15 cellular contexts compared by ENCODE assay signal in genomic region chr2:127050803-127051115, GRCh38. TPM values are rescaled to one million over a fixed set of nuclear protein-coding genes. Genes with fewer than 3 reads are reported as not detected.
A peak's percentile ranks its signal among the peaks of the same experiment; 100 is the strongest.
DNase-seq lines count a peak whose midpoint lies in the region; ATAC-seq and TF ChIP-seq lines count a peak whose summit lies in the region.
"Had no signal": no experiment of that assay in that cellular context is flagged by ENCODE, and none has a peak within 500 bp of the region (broad histone marks: within the 10 kb centered on the region; RNA-seq: fewer than 3 reads in every experiment).

No MANE protein-coding gene starts in this region.

- ATAC-seq in CD8-positive, alpha-beta T cell, result no peak
- no peak for ATAC-seq in sciatic nerve

- peak overlapping the region; percentile 45 for H3K27ac Mint-ChIP-seq in CD8-positive, alpha-beta T cell
- no peak overlapping the region for H3K27ac Mint-ChIP-seq in chondrocyte (ENCODE audit: unreplicated experiment)
- H3K27ac Mint-ChIP-seq: activated naive CD4-positive, alpha-beta T cell treated with anti-CD3 and anti-CD28 coated beads for 36 hours had no signal

- POLR2A ChIA-PET in CD8-positive, alpha-beta T cell (lab: Charles Lee), result no interaction called here
- POLR2A ChIA-PET in GM10248 (lab: Yijun Ruan, JAX), result no interaction called here

- H3K4me1 ChIP-seq in BE2C, result no peaks in the 10 kb centered on the region
- peaks cover 6% of the 10 kb centered on the region for H3K4me1 ChIP-seq in CD8-positive, alpha-beta T cell (ENCODE audit: insufficient read depth, low read length)
- H3K4me1 ChIP-seq: prostate gland had no signal

- H3K36me3 Mint-ChIP-seq in CD8-positive, alpha-beta T cell, result peaks cover 45% of the 10 kb centered on the region
- H3K36me3 Mint-ChIP-seq in chondrocyte (ENCODE audit: low read depth), result peaks cover 6% of the 10 kb centered on the region

- DNase-seq in BE2C (peak; percentile 1), chondrocyte (ENCODE audit: low spot score) (peak; percentile 77), sciatic nerve (ENCODE audit: low spot score) (peak; percentile 58), GM10248 (ENCODE audit: extremely low spot score) (no peak), UCSD-AML1 (lab: John Stamatoyannopoulos, UW; ENCODE audit: unreplicated experiment) (no peak), NCI-H524 (lab: John Stamatoyannopoulos, UW) (no peak)
- DNase-seq in CD8-positive, alpha-beta T cell, result no peak
- DNase-seq: NCI-H1092, NCI-H187 had no signal

- no peaks in the 10 kb centered on the region for H3K27me3 Mint-ChIP-seq in CD8-positive, alpha-beta T cell (ENCODE audit: low read depth)
- H3K27me3 Mint-ChIP-seq in chondrocyte (ENCODE audit: low read depth), result no peaks in the 10 kb centered on the region
- H3K27me3 Mint-ChIP-seq: CD4-positive, alpha-beta memory T cell had no signal

- H3K27me3 ChIP-seq in BE2C, result no peaks in the 10 kb centered on the region
- H3K27me3 ChIP-seq in CD8-positive, alpha-beta T cell (ENCODE audit: insufficient read depth, low read length), result no peaks in the 10 kb centered on the region
- H3K27me3 ChIP-seq: cardiac muscle cell had no signal

- CTCF ChIA-PET in CD8-positive, alpha-beta T cell (lab: Charles Lee), result interaction anchor here (1.0 to 3.4 kb wide), 11 partner anchors 9 to 424 kb away, joined by 3 to 9 read pairs (median 4); no protein-coding TSS in a partner anchor
- CTCF ChIA-PET in GM10248 (lab: Yijun Ruan, JAX), result interaction anchor here (0.9 to 2.5 kb wide), 11 partner anchors 11 to 269 kb away, joined by 3 to 27 read pairs (median 4); no protein-coding TSS in a partner anchor

- H3K4me3 ChIP-seq in BE2C (ENCODE audit: low read depth, low read length), result no peak overlapping the region
- no peak overlapping the region for H3K4me3 ChIP-seq in CD8-positive, alpha-beta T cell (ENCODE audit: low read depth, low read length)
- H3K4me3 ChIP-seq: cardiac muscle cell, prostate gland, thoracic aorta had no signal

- TF ChIP-seq CTCF in BE2C (IDR thresholded peaks at IDR 0.05; ENCODE audit: low read depth, low read length) (no peak), chondrocyte (IDR thresholded peaks at IDR 0.05) (no peak), GM10248 (IDR thresholded peaks at IDR 0.05; ENCODE audit: control extremely low read depth, extremely low read depth, low read depth, missing control alignments) (no peak)
- no peak for TF ChIP-seq CTCF in CD8-positive, alpha-beta T cell (IDR thresholded peaks at IDR 0.05)

- intact Hi-C loops in CD8-positive, alpha-beta T cell (cut with DNase I, micrococcal nuclease), result no loop called here
- intact Hi-C loops in sciatic nerve (cut with DNase I), result no loop called here

- H3K4me1 Mint-ChIP-seq in CD8-positive, alpha-beta T cell (ENCODE audit: low read depth), result peaks cover 9% of the 10 kb centered on the region
- peaks cover 2% of the 10 kb centered on the region for H3K4me1 Mint-ChIP-seq in chondrocyte (ENCODE audit: low read depth)

- H3K27ac ChIP-seq in CD8-positive, alpha-beta T cell (ENCODE audit: low read depth, low read length), result no peak overlapping the region
- H3K27ac ChIP-seq: cardiac muscle cell, prostate gland, thoracic aorta, WERI-Rb-1 had no signal

- no peaks in the 10 kb centered on the region for H3K9me3 ChIP-seq in BE2C
- H3K9me3 ChIP-seq in CD8-positive, alpha-beta T cell (ENCODE audit: low read length), result no peaks in the 10 kb centered on the region
- H3K9me3 ChIP-seq: prostate gland, thoracic aorta had no signal

- no peaks in the 10 kb centered on the region for H3K36me3 ChIP-seq in BE2C
- H3K36me3 ChIP-seq in CD8-positive, alpha-beta T cell (ENCODE audit: insufficient read depth, low read length), result no peaks in the 10 kb centered on the region
- H3K36me3 ChIP-seq: cardiac muscle cell, prostate gland, thoracic aorta had no signal

- no peaks in the 10 kb centered on the region for H3K9me3 Mint-ChIP-seq in CD8-positive, alpha-beta T cell
- no peaks in the 10 kb centered on the region for H3K9me3 Mint-ChIP-seq in chondrocyte (ENCODE audit: low read depth)
- H3K9me3 Mint-ChIP-seq: activated naive CD4-positive, alpha-beta T cell treated with anti-CD3 and anti-CD28 coated beads for 36 hours had no signal

- H3K4me3 Mint-ChIP-seq in CD8-positive, alpha-beta T cell, result no peak overlapping the region
- H3K4me3 Mint-ChIP-seq in chondrocyte (ENCODE audit: unreplicated experiment), result no peak overlapping the region
- H3K4me3 Mint-ChIP-seq: activated naive CD4-positive, alpha-beta T cell treated with anti-CD3 and anti-CD28 coated beads for 36 hours; CD4-positive, alpha-beta memory T cell had no signal

RNA-seq across cellular contexts. Expression of gene BIN1, which starts 56.2 kb away (rescaled TPM):
- polyA plus RNA-seq in BE2C (2012; ENCODE audit: insufficient read depth, insufficient read length, low read depth), result 83.3 TPM
- total RNA-seq in CD8-positive, alpha-beta T cell, result 10 to 100 TPM; 92.1 to 92.4 TPM
- total RNA-seq in chondrocyte (40.0 to 64.0 TPM (median 63.6 TPM) in 3 replicates), sciatic nerve (62.8 TPM)

Comparison
In these comparisons a context has a peak if more than half of its experiments do, and no peak if none do; other contexts are left out.
1. DNase-seq: peak in BE2C (single experiment), chondrocyte (single experiment) and sciatic nerve (single experiment); none in CD8-positive, alpha-beta T cell (0 of 7), GM10248 (single experiment), UCSD-AML1 (single experiment) and NCI-H524 (0 of 2).